ENCODE assay signal across 10 cellular contexts in genomic region chr5:95808013-95808685, GRCh38. TPM values are rescaled to one million over a fixed set of nuclear protein-coding genes. Genes with fewer than 3 reads are reported as not detected.
A peak's percentile ranks its signal among the peaks of the same experiment; 100 is the strongest.
DNase-seq lines count a peak whose midpoint lies in the region; ATAC-seq, FAIRE-seq and TF ChIP-seq lines count a peak whose summit lies in the region.
"Had no signal": no experiment of that assay in that cellular context is flagged by ENCODE, and none has a peak within 500 bp of the region (broad histone marks: within the 10 kb centered on the region; RNA-seq: fewer than 3 reads in every experiment).

No MANE protein-coding gene starts in this region.

- WGBS in mammary epithelial cell (ENCODE audit: low coverage, missing lambda C conversion rate), result 90% methylated on average over 7 of the region's 7 CpGs

- H3K4me3 ChIP-seq in rectal smooth muscle tissue (ENCODE audit: low read length) (no peak overlapping the region), mammary epithelial cell (replicated peaks in 1 of 3; ENCODE audit: insufficient read depth in 1 of 3, low read depth in 2 of 3, low read length in 3 of 3) (no peak overlapping the region)
- H3K4me3 ChIP-seq: neural progenitor cell had no signal

- TF ChIP-seq CTCF in mammary epithelial cell (conservative IDR thresholded peaks at IDR 0.05 in 1 of 2, IDR thresholded peaks at IDR 0.05 in 1 of 2; ENCODE audit: extremely low read depth in 1 of 2, insufficient read depth in 1 of 2, low read depth in 1 of 2, low read length in 2 of 2), result no peak

- H3K36me3 ChIP-seq in rectal smooth muscle tissue (ENCODE audit: control insufficient read depth, insufficient read depth, low read length) (no peaks in the 10 kb centered on the region), mammary epithelial cell (ENCODE audit: insufficient read depth, low read length) (no peaks in the 10 kb centered on the region)
- H3K36me3 ChIP-seq: neural progenitor cell had no signal

- intact Hi-C loops in mammary epithelial cell (cut with micrococcal nuclease), result no loop called here

- no peak for FAIRE-seq in GM12892 (lab: Jason Lieb, UNC)

- dilution Hi-C loops in mammary epithelial cell (cut with HindIII; ENCODE audit: low sequenced_read_pairs), result no loop called here

- H3K27ac ChIP-seq in rectal smooth muscle tissue (ENCODE audit: low read depth, low read length), result peak overlapping the region; percentile 62
- no peak overlapping the region for H3K27ac ChIP-seq in mammary epithelial cell (ENCODE audit: insufficient read depth, low read depth, low read length)
- H3K27ac ChIP-seq: neural progenitor cell had no signal

- H3K9me3 ChIP-seq in mammary epithelial cell (replicated peaks; ENCODE audit: insufficient read depth, low read length), result no peaks in the 10 kb centered on the region

- DNase-seq in GM12892 (ENCODE audit: insufficient read length), result no peak
- peak; percentile 17 for DNase-seq in ecto neural progenitor cell (ENCODE audit: low spot score)
- DNase-seq in activated CD4-positive, CD25-positive, alpha-beta regulatory T cell treated with anti-CD3 and anti-CD28 coated beads, Interleukin-2, amount 50 U/mL, for 72 hours, result no peak
- DNase-seq in mammary epithelial cell, result no peak
- DNase-seq in activated CD4-positive, CD25-positive, alpha-beta regulatory T cell (lab: John Stamatoyannopoulos, UW), result no peak
- DNase-seq: NCI-H510A treated with DMSO at 0.1 percent for 48 hours had no signal

- no TSS peak for BruUV-seq in mammary epithelial cell (replicated peaks; lab: Mats Ljungman, UMichigan)

- no peaks in the 10 kb centered on the region for H3K79me2 ChIP-seq in mammary epithelial cell (ENCODE audit: insufficient read depth, low read length)

- CTCF ChIA-PET in mammary epithelial cell (lab: Charles Lee; ENCODE audit: low non-redundant PET), result no interaction called here

- H2AFZ ChIP-seq in mammary epithelial cell (ENCODE audit: low read depth, low read length), result no peak overlapping the region
- H2AFZ ChIP-seq: neural progenitor cell had no signal

- H4K20me1 ChIP-seq in mammary epithelial cell (ENCODE audit: insufficient read depth, low read length), result no peaks in the 10 kb centered on the region

- no peak overlapping the region for H3K4me2 ChIP-seq in mammary epithelial cell (ENCODE audit: insufficient read depth, low read depth, low read length)
- H3K4me2 ChIP-seq: neural progenitor cell had no signal

- H3K27me3 ChIP-seq in rectal smooth muscle tissue (ENCODE audit: control insufficient read depth, insufficient read depth, low read length) (no peaks in the 10 kb centered on the region), mammary epithelial cell (ENCODE audit: insufficient read depth, low read length) (peaks cover 1% of the 10 kb centered on the region)
- H3K27me3 ChIP-seq: neural progenitor cell had no signal

- in situ Hi-C loops in mammary epithelial cell (cut with MboI; ENCODE audit: low sequenced_read_pairs in 2 of 2), result no loop called here

- H3K9ac ChIP-seq in rectal smooth muscle tissue (ENCODE audit: low read length) (no peak overlapping the region), mammary epithelial cell (ENCODE audit: insufficient read depth, low read length) (no peak overlapping the region)
- H3K9ac ChIP-seq: neural progenitor cell had no signal

- H3K4me1 ChIP-seq in rectal smooth muscle tissue (ENCODE audit: control insufficient read depth, insufficient read depth, low read length) (peaks cover 16% of the 10 kb centered on the region), mammary epithelial cell (ENCODE audit: insufficient read depth, low read length) (no peaks in the 10 kb centered on the region)

- peak; percentile 9 for ATAC-seq in HG03175 (IDR thresholded peaks at IDR 0.05; ENCODE audit: unreplicated experiment)
- no peak for ATAC-seq in GM19452 (IDR thresholded peaks at IDR 0.05; ENCODE audit: unreplicated experiment)

- 0 out of 2 replicates have a peak, but pooled peaks have one; percentile 0 for TF ChIP-seq POLR2A in GM12892 (IDR thresholded peaks at IDR 0.05; ENCODE audit: low read depth, low read length)

RNA-seq across cellular contexts. Expression of gene GLRX, which starts 14.4 kb away (rescaled TPM):
- 144 TPM for polyA plus RNA-seq in GM12892 (2012; ENCODE audit: missing spikeins)
- total RNA-seq in mammary epithelial cell, result 1 to 10 TPM; 3.5 to 8.3 TPM
- 8.4 TPM for polyA plus RNA-seq in mammary epithelial cell
- not detected for polyA minus RNA-seq in mammary epithelial cell
